ENCODE assay signal across 3 cellular contexts in genomic region chr19:33247441-33247819, GRCh38.
A peak's percentile ranks its signal among the peaks of the same experiment; 100 is the strongest.
TF ChIP-seq lines count a peak whose summit lies in the region.

No MANE protein-coding gene starts in this region.

TF ChIP-seq in SK-N-SH, 30 proteins besides CTCF, POLR2A, EP300 and RAD21 (continued from another document):
- TF ChIP-seq USF1 (IDR thresholded peaks at IDR 0.05; ENCODE audit: borderline replicate concordance, low read depth), result no peak
- no peak for TF ChIP-seq REST (IDR thresholded peaks at IDR 0.05; ENCODE audit: low read depth, low read length)
- no peak for TF ChIP-seq MEF2A (IDR thresholded peaks at IDR 0.05; ENCODE audit: borderline replicate concordance, low read depth)

TF ChIP-seq in HEK293, 187 proteins besides CTCF, POLR2A, EP300 and RAD21 (continues in another document):
- TF ChIP-seq REST (tag by site-specific recombination; IDR thresholded peaks at IDR 0.05) (no peak), ZNF621 (tag by site-specific recombination; IDR thresholded peaks at IDR 0.05) (0 out of 2 replicates have a peak, but pooled peaks have one; percentile 7), ZNF2 (tag by site-specific recombination; IDR thresholded peaks at IDR 0.05) (no peak), KLF9 (tag by site-specific recombination; IDR thresholded peaks at IDR 0.05; ENCODE audit: low read depth) (no peak), SCRT2 (tag by site-specific recombination; IDR thresholded peaks at IDR 0.05) (peak; percentile 67; the same call in 1 of the 2 replicates), ZEB2 (tag by site-specific recombination; IDR thresholded peaks at IDR 0.05) (no peak), ZNF529 (tag by site-specific recombination; IDR thresholded peaks at IDR 0.05; ENCODE audit: insufficient replicate concordance) (no peak), ZNF544 (tag by site-specific recombination; IDR thresholded peaks at IDR 0.05) (no peak), ZBTB7A (tag by site-specific recombination; IDR thresholded peaks at IDR 0.05; ENCODE audit: low read depth) (no peak), ZNF707 (tag by site-specific recombination; IDR thresholded peaks at IDR 0.05) (no peak), HIC1 (tag by site-specific recombination; IDR thresholded peaks at IDR 0.05) (peak; percentile 20; the same call in 1 of the 2 replicates), ZNF768 (tag by site-specific recombination; IDR thresholded peaks at IDR 0.05) (no peak), BCL11B (tag by site-specific recombination; IDR thresholded peaks at IDR 0.05; ENCODE audit: low read depth) (peak; percentile 97), ZNF148 (tag by site-specific recombination; IDR thresholded peaks at IDR 0.05; ENCODE audit: borderline replicate concordance) (no peak), SP7 (tag by site-specific recombination; IDR thresholded peaks at IDR 0.05) (no peak), ZNF843 (tag by site-specific recombination; IDR thresholded peaks at IDR 0.05) (no peak), GFI1B (tag by site-specific recombination; IDR thresholded peaks at IDR 0.05) (no peak), ZNF155 (tag by site-specific recombination; IDR thresholded peaks at IDR 0.05) (no peak), TCF7L2 (IDR thresholded peaks at IDR 0.05; ENCODE audit: borderline replicate concordance, low read depth, low read length) (no peak), ZNF530 (tag by site-specific recombination; IDR thresholded peaks at IDR 0.05; ENCODE audit: low read depth) (no peak), ZNF610 (tag by site-specific recombination; IDR thresholded peaks at IDR 0.05; ENCODE audit: borderline replicate concordance) (no peak), ZNF24 (tag by site-specific recombination; IDR thresholded peaks at IDR 0.05) (no peak)

TF ChIP-seq in liver, 16 proteins besides CTCF, POLR2A, EP300 and RAD21 (continued from another document):
- no peak for TF ChIP-seq REST (IDR thresholded peaks at IDR 0.05)
- peak; percentile 83 to 92 for TF ChIP-seq HNF4A (conservative IDR thresholded peaks at IDR 0.05)
- TF ChIP-seq NR2F2 (IDR thresholded peaks at IDR 0.05), result peak; percentile 98
- peak; percentile 72 for TF ChIP-seq FOXA1 (IDR thresholded peaks at IDR 0.05)
- TF ChIP-seq GABPA (IDR thresholded peaks at IDR 0.05 in 1 of 2, conservative IDR thresholded peaks at IDR 0.05 in 1 of 2), result no peak
- peak; percentile 63 for TF ChIP-seq YY1 (IDR thresholded peaks at IDR 0.05)
- TF ChIP-seq JUND (IDR thresholded peaks at IDR 0.05), result peak in 1 of 2 donors; percentile 80
- peak; percentile 96 for TF ChIP-seq SP1 (IDR thresholded peaks at IDR 0.05)
- peak; percentile 59 for TF ChIP-seq HNF4G (IDR thresholded peaks at IDR 0.05)
- TF ChIP-seq FOXA2 (IDR thresholded peaks at IDR 0.05), result peak; percentile 61
